Comparison of ENCODE assay signal across 21 cellular contexts in genomic region chr18:55968550-55968949, GRCh38.
DNase-seq lines count a peak whose midpoint lies in the region; ATAC-seq, FAIRE-seq and TF ChIP-seq lines count a peak whose summit lies in the region.
"Had no signal": no experiment of that assay in that cellular context is flagged by ENCODE, and none has a peak within 500 bp of the region (broad histone marks: within the 10 kb centered on the region; RNA-seq: fewer than 3 reads in every experiment).

No MANE protein-coding gene starts in this region.

- POLR2A ChIA-PET in K562 (lab: Yijun Ruan, JAX) = interaction anchor here (0.6 kb wide), 1 partner anchor 1398 kb away, joined by 3 read pairs; no protein-coding TSS in a partner anchor

- in situ Hi-C loops in K562 (cut with MboI) = no loop called here

- no peaks in the 10 kb centered on the region for H3K9me3 ChIP-seq in K562 (replicated peaks; ENCODE audit: control insufficient read depth, insufficient read depth, low read depth, low read length)
- H3K9me3 ChIP-seq in BE2C = no peaks in the 10 kb centered on the region

- intact Hi-C loops in K562 (cut with micrococcal nuclease) (no loop called here), Calu3 (cut with micrococcal nuclease; ENCODE audit: unreplicated experiment) (no loop called here)

- peaks cover 9% of the 10 kb centered on the region for H3K4me1 Mint-ChIP-seq in Calu3 (ENCODE audit: low read depth, unreplicated experiment)

- no peak for TF ChIP-seq POLR2A in K562 (conservative IDR thresholded peaks at IDR 0.05)

- CTCF ChIA-PET in K562 (lab: Yijun Ruan, JAX; ENCODE audit: low intra/inter-chr PET ratio) = no interaction called here
- CTCF ChIA-PET in Calu3 (lab: Charles Lee) = no interaction called here

- no peaks in the 10 kb centered on the region for H3K36me3 ChIP-seq in K562 (ENCODE audit: control insufficient read depth, insufficient read depth, low read length)
- no peaks in the 10 kb centered on the region for H3K36me3 ChIP-seq in BE2C

- no peaks in the 10 kb centered on the region for H3K27me3 ChIP-seq in K562 (ENCODE audit: control insufficient read depth in 2 of 2, insufficient read depth in 2 of 2, low read length in 2 of 2)
- no peaks in the 10 kb centered on the region for H3K27me3 ChIP-seq in BE2C

- TF ChIP-seq CTCF in K562 (IDR thresholded peaks at IDR 0.05 in 2 of 3, conservative IDR thresholded peaks at IDR 0.05 in 1 of 3; ENCODE audit: insufficient read depth in 2 of 3, low read depth in 1 of 3, low read length in 3 of 3) = no peak
- no peak for TF ChIP-seq CTCF in BE2C (IDR thresholded peaks at IDR 0.05; ENCODE audit: low read depth, low read length)
- TF ChIP-seq CTCF in Calu3 (IDR thresholded peaks at IDR 0.05; ENCODE audit: unreplicated experiment) = no peak

- TF ChIP-seq RAD21 in K562 (CRISPR knock-in tag; conservative IDR thresholded peaks at IDR 0.05 in 1 of 2, IDR thresholded peaks at IDR 0.05 in 1 of 2) = no peak

- BruUV-seq in K562 (replicated peaks; lab: Mats Ljungman, UMichigan) (no TSS peak), Calu3 (replicated peaks; lab: Mats Ljungman, UMichigan) (no TSS peak)

- no peaks in the 10 kb centered on the region for H3K9me3 Mint-ChIP-seq in Calu3 (ENCODE audit: low read depth, unreplicated experiment)

- no peaks in the 10 kb centered on the region for H3K9me1 ChIP-seq in K562 (ENCODE audit: control insufficient read depth, insufficient read depth, low read length)

- H3K4me2 ChIP-seq in K562 (ENCODE audit: insufficient read depth, low read length) = no peak overlapping the region

- H3K4me3 Mint-ChIP-seq in Calu3 (ENCODE audit: low read depth, unreplicated experiment) = no peak overlapping the region
- H3K4me3 Mint-ChIP-seq: T-helper 1 cell treated with Interleukin-12 subunit alpha and Interleukin-12 subunit beta and Interleukin-4 antibody, amounts not matched to agents 30 μg/mL and 1 μg/mL, for 36 hours had no signal

- H3K36me3 Mint-ChIP-seq in Calu3 (ENCODE audit: insufficient read depth, unreplicated experiment) = no peaks in the 10 kb centered on the region

- H3K27me3 Mint-ChIP-seq in Calu3 (ENCODE audit: unreplicated experiment) = no peaks in the 10 kb centered on the region

- no peak for TF ChIP-seq EP300 in K562 (IDR thresholded peaks at IDR 0.05; ENCODE audit: low read length)

- no peak overlapping the region for H3K27ac ChIP-seq in K562 (ENCODE audit: extremely low read depth, low read depth, low read length)
- H3K27ac ChIP-seq: C4-2B had no signal

- FAIRE-seq in K562 (lab: Jason Lieb, UNC) = no peak
- FAIRE-seq: HTR-8/SVneo had no signal

- WGBS in K562 (ENCODE audit: insufficient coverage, low coverage, missing lambda C conversion rate) = 24% methylated on average over 3 of the region's 3 CpGs

- no peaks in the 10 kb centered on the region for H4K20me1 ChIP-seq in K562 (replicated peaks; ENCODE audit: control insufficient read depth, insufficient read depth, low read length)

- no peaks in the 10 kb centered on the region for H3K79me2 ChIP-seq in K562 (ENCODE audit: control insufficient read depth, insufficient read depth, low read length)

- no peak overlapping the region for H3K27ac Mint-ChIP-seq in Calu3 (ENCODE audit: unreplicated experiment)
- H3K27ac Mint-ChIP-seq: T-helper 1 cell treated with Interleukin-12 subunit alpha and Interleukin-12 subunit beta and Interleukin-4 antibody, amounts not matched to agents 30 μg/mL and 1 μg/mL, for 36 hours had no signal

- H3K4me1 ChIP-seq in K562 (replicated peaks in 1 of 2; ENCODE audit: control insufficient read depth in 2 of 2, insufficient read depth in 2 of 2, low read length in 2 of 2) (no peaks in the 10 kb centered on the region), BE2C (peaks cover 4% of the 10 kb centered on the region)

- peak; percentile 54 for DNase-seq in Daoy (ENCODE audit: low read depth)
- DNase-seq in LoVo (ENCODE audit: low spot score) = peak; percentile 13
- DNase-seq in K562 (ENCODE audit: extremely low read depth in 1 of 4, low spot score in 3 of 4) = peak in 2 of 4 experiments; percentile 14 to 15
- peak; percentile 3 for DNase-seq in renal cortical epithelial cell (ENCODE audit: low read depth)
- DNase-seq in DMS79 (lab: John Stamatoyannopoulos, UW) = no peak
- DNase-seq in BE2C = no peak
- no peak for DNase-seq in Calu3
- DNase-seq: ACHN, GDM1, H7, NCI-H1092 treated with DMSO at 0.1 percent for 48 hours, NCI-H1694, NCI-H2107, NCI-H226, NCI-H526, Right ventricle myocardium superior had no signal

- no peak overlapping the region for H3K9ac ChIP-seq in K562 (ENCODE audit: insufficient read depth in 1 of 2, low read depth in 2 of 2, low read length in 2 of 2)

- H3K4me3 ChIP-seq in K562 (no peak overlapping the region), BE2C (ENCODE audit: low read depth, low read length) (no peak overlapping the region)

- ATAC-seq in K562 (no peak), GM18870 (IDR thresholded peaks at IDR 0.05; ENCODE audit: unreplicated experiment) (no peak)
- ATAC-seq: SK-N-SH treated with all-trans-retinoic acid at 6 μM for 48 hours had no signal

- no peak overlapping the region for H2AFZ ChIP-seq in K562 (ENCODE audit: low read depth, low read length)

TF ChIP-seq in K562, 482 proteins besides CTCF, POLR2A, EP300 and RAD21:
- TF ChIP-seq TRIM24 (IDR thresholded peaks at IDR 0.05) = no peak
- TF ChIP-seq PCBP1 (IDR thresholded peaks at IDR 0.05; ENCODE audit: low read depth, low read length, poor library complexity, severe bottlenecking) = no peak
- peak; percentile 69 for TF ChIP-seq FOSL1 (tag; conservative IDR thresholded peaks at IDR 0.05)
- no peak for TF ChIP-seq ZNF551 (CRISPR knock-in tag; IDR thresholded peaks at IDR 0.05)
- no peak for TF ChIP-seq MAFG (tag; conservative IDR thresholded peaks at IDR 0.05)
- 0 out of 2 replicates have a peak, but pooled peaks have one; percentile 10 for TF ChIP-seq JUND (IDR thresholded peaks at IDR 0.05; ENCODE audit: borderline replicate concordance, low read depth, low read length)
- TF ChIP-seq JUND (tag; IDR thresholded peaks at IDR 0.05; ENCODE audit: borderline replicate concordance, low read depth, low read length) = no peak

Comparison
In these comparisons a context has a peak if more than half of its experiments do, and no peak if none do; other contexts are left out.
1. DNase-seq: peak in Daoy (single experiment), LoVo (single experiment) and renal cortical epithelial cell (single experiment); none in DMS79 (single experiment), BE2C (single experiment) and Calu3 (single experiment).